20 cellular contexts compared by ENCODE assay signal in genomic region chr1:208119225-208119606, GRCh38.
DNase-seq lines count a peak whose midpoint lies in the region; ATAC-seq, FAIRE-seq and TF ChIP-seq lines count a peak whose summit lies in the region.
"Had no signal": no experiment of that assay in that cellular context is flagged by ENCODE, and none has a peak within 500 bp of the region (broad histone marks: within the 10 kb centered on the region; RNA-seq: fewer than 3 reads in every experiment).

No MANE protein-coding gene starts in this region.

- peaks cover 64% of the 10 kb centered on the region for H3K4me1 ChIP-seq in HepG2 (ENCODE audit: insufficient read depth, low read length)

- no peaks in the 10 kb centered on the region for H4K20me1 ChIP-seq in HepG2 (ENCODE audit: insufficient read depth, low read length)

- TF ChIP-seq POLR2A in NB4 (IDR thresholded peaks at IDR 0.05; ENCODE audit: extremely low read depth, insufficient read length) (no peak), HepG2 (IDR thresholded peaks at IDR 0.05; ENCODE audit: insufficient read depth in 1 of 2, low read depth in 2 of 2, low read length in 2 of 2) (no peak)

- no peaks in the 10 kb centered on the region for H3K79me2 ChIP-seq in HepG2 (ENCODE audit: insufficient read depth, low read length)

- H3K36me3 ChIP-seq in WERI-Rb-1 (no peaks in the 10 kb centered on the region; the same call in 1 of the 2 replicates), HepG2 (replicated peaks in 1 of 2; ENCODE audit: control insufficient read depth in 1 of 2, insufficient read depth in 2 of 2, low read length in 2 of 2) (no peaks in the 10 kb centered on the region)

- ATAC-seq in HepG2 = peak; percentile 79
- ATAC-seq in left cardiac atrium = no peak
- no peak for ATAC-seq in HG02759 (IDR thresholded peaks at IDR 0.05; ENCODE audit: unreplicated experiment)
- no peak for ATAC-seq in GM19395 (IDR thresholded peaks at IDR 0.05; ENCODE audit: unreplicated experiment)

- H3K9me3 ChIP-seq in WERI-Rb-1 (ENCODE audit: severe bottlenecking) = no peaks in the 10 kb centered on the region
- H3K9me3 ChIP-seq in HepG2 (ENCODE audit: low read length) = no peaks in the 10 kb centered on the region
- H3K9me3 ChIP-seq: A549 had no signal

- peak in 1 of 2 experiments; percentile 46; a peak in 1 of 4 replicates for TF ChIP-seq EP300 in HepG2 (IDR thresholded peaks at IDR 0.05; ENCODE audit: low read depth in 2 of 2, low read length in 2 of 2)
- no peak for TF ChIP-seq EP300 in HepG2 (CRISPR knock-in tag; IDR thresholded peaks at IDR 0.05; ENCODE audit: borderline replicate concordance)

- no peak overlapping the region for H2AFZ ChIP-seq in HepG2 (ENCODE audit: low read length)
- H2AFZ ChIP-seq: GM23248 had no signal

- FAIRE-seq in HepG2 (lab: Jason Lieb, UNC) = peak; percentile 70
- FAIRE-seq: A549, HTR-8/SVneo had no signal

- H3K27ac ChIP-seq in WERI-Rb-1 = peak overlapping the region; percentile 83
- peak overlapping the region; percentile 74 for H3K27ac ChIP-seq in HepG2 (ENCODE audit: extremely low read length, insufficient read depth, low read length)
- H3K27ac ChIP-seq: A549, GM23248, SK-N-MC had no signal

- 0% methylated on average over 1 of the region's 4 CpGs for WGBS in HepG2 (ENCODE audit: low lambda C conversion rate)

- TF ChIP-seq RAD21 in HepG2 (CRISPR knock-in tag; IDR thresholded peaks at IDR 0.05) = no peak

- H3K27me3 ChIP-seq in WERI-Rb-1 (ENCODE audit: insufficient read depth, low read depth, severe bottlenecking) (no peaks in the 10 kb centered on the region), HepG2 (ENCODE audit: control insufficient read depth in 1 of 2, insufficient read depth in 2 of 2, low read length in 2 of 2) (no peaks in the 10 kb centered on the region)

- POLR2A ChIA-PET in HepG2 (lab: Yijun Ruan, JAX) = interaction anchor here (0.8 to 1.3 kb wide), 5 partner anchors 17 to 121 kb away, joined by 3 read pairs; no protein-coding TSS in a partner anchor

- intact Hi-C loops in HepG2 (cut with micrococcal nuclease; ENCODE audit: unreplicated experiment) (loop anchor here (5.0 kb wide), 1 partner anchor 118 kb away; no protein-coding TSS in a partner anchor), left cardiac atrium (cut with DNase I) (no loop called here)

- DNase-seq in CD1c-positive myeloid dendritic cell (ENCODE audit: extremely low spot score) (peak; percentile 3), NB4 (ENCODE audit: low read depth) (peak; percentile 15), WERI-Rb-1 (peak; percentile 22), HepG2 (ENCODE audit: low spot score) (peak; percentile 68), left cardiac atrium (no peak), NCI-H187 (lab: John Stamatoyannopoulos, UW) (no peak)
- DNase-seq: CD4-positive, alpha-beta memory T cell; GF-D8; HCEC 1CT; MM.1S; NCI-H1417 treated with DMSO at 0.1 percent for 48 hours; NCI-H1930; NCI-H226; NCI-H524 treated with DMSO at 0.1 percent for 48 hours had no signal

- no peak overlapping the region for H3K4me3 ChIP-seq in NB4 (ENCODE audit: low read depth, low read length)
- no peak overlapping the region for H3K4me3 ChIP-seq in WERI-Rb-1 (ENCODE audit: low read depth, low read length)
- no peak overlapping the region for H3K4me3 ChIP-seq in HepG2 (replicated peaks in 1 of 3; ENCODE audit: insufficient read depth in 1 of 3, low read depth in 2 of 3, low read length in 3 of 3)
- H3K4me3 ChIP-seq: A549, GM23248, SK-N-MC had no signal

- in situ Hi-C loops in HepG2 (cut with HindIII; ENCODE audit: extremely low pct_ligation_motif_present, low pct_unique_long_range_greater_than_20kb) = no loop called here

- H3K4me2 ChIP-seq in HepG2 (ENCODE audit: low read depth, low read length) = peak overlapping the region; percentile 36

- TF ChIP-seq CTCF in NB4 (IDR thresholded peaks at IDR 0.05; ENCODE audit: low read depth, low read length) (no peak), WERI-Rb-1 (IDR thresholded peaks at IDR 0.05; ENCODE audit: low read depth, low read length) (no peak), HepG2 (CRISPR knock-in tag; IDR thresholded peaks at IDR 0.05) (no peak)

- BruUV-seq in HepG2 (replicated peaks; lab: Mats Ljungman, UMichigan) = no TSS peak

- CTCF ChIA-PET in HepG2 (lab: Yijun Ruan, JAX; ENCODE audit: low intra/inter-chr PET ratio, low total read pairs) = no interaction called here

- H3K9ac ChIP-seq in HepG2 (ENCODE audit: insufficient read depth, low read depth, low read length) = no peak overlapping the region
- H3K9ac ChIP-seq: GM23248 had no signal

TF ChIP-seq in HepG2, 621 proteins besides CTCF, POLR2A, EP300 and RAD21 (continues in another document):
- TF ChIP-seq ZNF3 (CRISPR knock-in tag; IDR thresholded peaks at IDR 0.05) = no peak
- TF ChIP-seq ZBTB3 (CRISPR knock-in tag; IDR thresholded peaks at IDR 0.05; ENCODE audit: borderline replicate concordance, low read depth) = no peak
- no peak; the same call in 1 of the 2 replicates for TF ChIP-seq HDAC1 (CRISPR knock-in tag; IDR thresholded peaks at IDR 0.05)
- no peak for TF ChIP-seq MIER3 (CRISPR knock-in tag; IDR thresholded peaks at IDR 0.05; ENCODE audit: borderline replicate concordance)
- peak; percentile 28; the same call in 1 of the 2 replicates for TF ChIP-seq ZNF788 (CRISPR knock-in tag; IDR thresholded peaks at IDR 0.05; ENCODE audit: borderline replicate concordance)
- TF ChIP-seq RBM22 (optimal IDR thresholded peaks at IDR 0.05; ENCODE audit: low read length) = no peak
- no peak for TF ChIP-seq ZNF770 (CRISPR knock-in tag; IDR thresholded peaks at IDR 0.05)
- TF ChIP-seq FOXA3 (CRISPR knock-in tag; IDR thresholded peaks at IDR 0.05) = peak; percentile 55; the same call in 1 of the 2 replicates
- no peak for TF ChIP-seq DMTF1 (CRISPR knock-in tag; IDR thresholded peaks at IDR 0.05)
- no peak for TF ChIP-seq FOSL1 (CRISPR knock-in tag; IDR thresholded peaks at IDR 0.05; ENCODE audit: borderline replicate concordance)
- TF ChIP-seq ZNF350 (CRISPR knock-in tag; IDR thresholded peaks at IDR 0.05; ENCODE audit: borderline replicate concordance, low read depth) = no peak
- no peak for TF ChIP-seq PBX2 (CRISPR knock-in tag; IDR thresholded peaks at IDR 0.05)
- TF ChIP-seq SOX5 (CRISPR knock-in tag; IDR thresholded peaks at IDR 0.05; ENCODE audit: borderline replicate concordance) = peak; percentile 61; the same call in 1 of the 2 replicates
- TF ChIP-seq SMYD3 (CRISPR knock-in tag; IDR thresholded peaks at IDR 0.05) = no peak
- TF ChIP-seq MIER2 (CRISPR knock-in tag; IDR thresholded peaks at IDR 0.05) = no peak
- TF ChIP-seq HNRNPLL (IDR thresholded peaks at IDR 0.05; ENCODE audit: low read depth, low read length, poor library complexity, severe bottlenecking) = no peak
- no peak for TF ChIP-seq ZNF629 (CRISPR knock-in tag; conservative IDR thresholded peaks at IDR 0.05)
- TF ChIP-seq HOXA7 (CRISPR knock-in tag; IDR thresholded peaks at IDR 0.05) = no peak
- no peak for TF ChIP-seq KDM5A (IDR thresholded peaks at IDR 0.05; ENCODE audit: borderline replicate concordance, low read length)

Comparison
In these comparisons a context has a peak if more than half of its experiments do, and no peak if none do; other contexts are left out.
1. DNase-seq: peak in CD1c-positive myeloid dendritic cell (single experiment), NB4 (single experiment), WERI-Rb-1 (single experiment) and HepG2 (single experiment); none in left cardiac atrium (single experiment) and NCI-H187 (0 of 2).